19 cellular contexts compared by ENCODE assay signal in the genomic region with DNA sequence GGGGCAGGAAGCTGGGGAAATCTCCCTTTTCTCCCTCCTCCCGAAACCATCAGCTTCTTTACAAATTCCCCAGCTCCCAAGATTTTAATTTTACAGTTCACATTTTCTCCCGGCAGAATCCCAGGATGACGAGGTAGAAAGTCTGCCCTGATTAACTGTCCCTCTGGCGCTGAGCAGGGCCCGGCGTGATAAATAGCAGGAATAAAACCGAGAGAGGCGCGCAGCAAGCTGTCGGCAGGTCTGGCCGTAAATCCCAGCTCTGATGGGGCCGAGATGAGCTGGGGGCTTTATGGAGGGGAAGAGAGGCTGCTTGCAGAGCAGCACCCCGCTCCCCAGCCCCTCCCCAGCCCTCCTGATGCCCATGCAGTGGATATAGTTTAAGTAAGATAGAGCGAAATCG.
"Had no signal": no experiment of that assay in that cellular context is flagged by ENCODE, and none has a peak within 500 bp of the region (broad histone marks: within the 10 kb centered on the region; RNA-seq: fewer than 3 reads in every experiment).

No MANE protein-coding gene starts in this region.

- DNase-seq: hippocampal formation; kidney glomerular epithelial cell; left cardiac atrium; left ventricle myocardium inferior; mesendoderm; naive B cell; natural killer cell; ovary; stimulated activated CD4-positive, alpha-beta T cell treated with anti-CD3 and anti-CD28 coated beads, Interleukin-12 subunit alpha, Interleukin-12 subunit beta, amount 100 ng/mL, for 4 hours; stimulated activated CD4-positive, alpha-beta T cell treated with anti-CD3 and anti-CD28 coated beads, Interleukin-15, amount 100 ng/mL, for 24 hours; stimulated activated CD4-positive, alpha-beta T cell treated with anti-CD3 and anti-CD28 coated beads, Interleukin-4, amount 100 ng/mL, for 24 hours; stimulated activated naive CD4-positive, alpha-beta T cell; tibial artery; trophoblast cell; uterus had no signal

- FAIRE-seq: keratinocyte had no signal

- ATAC-seq: left cardiac atrium; natural killer cell; right cardiac atrium; sciatic nerve; stimulated activated effector memory CD8-positive, alpha-beta T cell treated with anti-CD3 and anti-CD28 coated beads, Interleukin-12 subunit alpha, Interleukin-12 subunit beta, amount 100 ng/mL, for 72 hours had no signal
